In genomic region chr5:178288373-178289368, GRCh38 we compare ENCODE assay signal across 9 cellular contexts. TPM values are rescaled to one million over a fixed set of nuclear protein-coding genes. Genes with fewer than 3 reads are reported as not detected.
A peak's percentile ranks its signal among the peaks of the same experiment; 100 is the strongest.
DNase-seq lines count a peak whose midpoint lies in the region; ATAC-seq and TF ChIP-seq lines count a peak whose summit lies in the region.
"Had no signal": no experiment of that assay in that cellular context is flagged by ENCODE, and none has a peak within 500 bp of the region (broad histone marks: within the 10 kb centered on the region; RNA-seq: fewer than 3 reads in every experiment).

No MANE protein-coding gene starts in this region.

- no peak overlapping the region for H4K8ac ChIP-seq in trophoblast cell (ENCODE audit: low read depth, low read length)

- H3K27ac ChIP-seq in epithelial cell of prostate (no peak overlapping the region), trophoblast cell (ENCODE audit: low read depth, low read length) (no peak overlapping the region)

- no peak overlapping the region for H3K4me2 ChIP-seq in trophoblast cell (ENCODE audit: low read length)

- H2BK120ac ChIP-seq in trophoblast cell (ENCODE audit: insufficient read depth, low read length, poor library complexity) = no peak overlapping the region

- no peak overlapping the region for H2AFZ ChIP-seq in trophoblast cell (ENCODE audit: insufficient read depth, low read length, poor library complexity)

- H3K36me3 ChIP-seq in trophoblast cell (ENCODE audit: control insufficient read depth in 1 of 2, insufficient read depth in 2 of 2, low read length in 2 of 2) = no peaks in the 10 kb centered on the region

- no peaks in the 10 kb centered on the region for H3K4me1 ChIP-seq in trophoblast cell (ENCODE audit: control insufficient read depth in 1 of 2, insufficient read depth in 2 of 2, low read length in 2 of 2)

- POLR2A ChIA-PET in HEK293T (lab: Yijun Ruan, JAX) = no interaction called here

- no peaks in the 10 kb centered on the region for H3K9me3 ChIP-seq in trophoblast cell (ENCODE audit: insufficient read depth, low read depth, low read length)

- H4K91ac ChIP-seq in trophoblast cell (ENCODE audit: low read depth, low read length) = no peak overlapping the region

- H4K12ac ChIP-seq in trophoblast cell (ENCODE audit: low read depth, low read length) = no peak overlapping the region

- H3K79me1 ChIP-seq in trophoblast cell (ENCODE audit: low read length) = no peaks in the 10 kb centered on the region

- CTCF ChIA-PET in HEK293T (lab: Yijun Ruan, JAX) = interaction anchor here (0.7 kb wide), 1 partner anchor 11 kb away, joined by 5 read pairs; no protein-coding TSS in a partner anchor

- H2AK5ac ChIP-seq in trophoblast cell (ENCODE audit: low read length) = no peak overlapping the region

- H2BK12ac ChIP-seq in trophoblast cell (ENCODE audit: low read length) = no peak overlapping the region

- no peak overlapping the region for H3K4me3 ChIP-seq in trophoblast cell (ENCODE audit: low read depth, low read length)

- no peak overlapping the region for H2BK5ac ChIP-seq in trophoblast cell (ENCODE audit: low read depth, low read length, poor library complexity)

- intact Hi-C loops in sciatic nerve (cut with DNase I) = no loop called here

- no CpG with 5 or more reads among the region's 22 CpGs for WGBS in trophoblast cell (ENCODE audit: extremely low coverage, insufficient coverage, insufficient read length)

- H3K14ac ChIP-seq in trophoblast cell (ENCODE audit: low read length) = no peak overlapping the region

- H3K9ac ChIP-seq in trophoblast cell (ENCODE audit: low read length) = no peak overlapping the region

- no peaks in the 10 kb centered on the region for H3K79me2 ChIP-seq in trophoblast cell (ENCODE audit: control insufficient read depth, insufficient read depth, low read length, poor library complexity)

- ATAC-seq in sciatic nerve = peak; percentile 26

- no peak overlapping the region for H3K18ac ChIP-seq in trophoblast cell (ENCODE audit: low read length)

- H3K27me3 ChIP-seq in trophoblast cell (ENCODE audit: insufficient read depth, low read length) = no peaks in the 10 kb centered on the region

- no peak for DNase-seq in HEK293T (ENCODE audit: extremely low spot score)
- DNase-seq in NCI-H524 (lab: John Stamatoyannopoulos, UW) = peak; percentile 55 to 63
- peak; percentile 87 for DNase-seq in epithelial cell of prostate (ENCODE audit: low read depth, low spot score)
- DNase-seq in sciatic nerve (ENCODE audit: low spot score) = no peak
- DNase-seq in cerebellum (ENCODE audit: low spot score) = no peak
- DNase-seq in trophoblast cell = no peak
- no peak for DNase-seq in NCI-H1930 (lab: John Stamatoyannopoulos, UW)
- DNase-seq: activated CD8-positive, alpha-beta memory T cell treated with anti-CD3 and anti-CD28 coated beads, Interleukin-2, amount 50 U/mL, for 48 hours; GF-D8 had no signal

- no peak overlapping the region for H3K4ac ChIP-seq in trophoblast cell (ENCODE audit: low read depth, low read length)

- H3K23ac ChIP-seq in trophoblast cell (ENCODE audit: low read length) = no peak overlapping the region

TF ChIP-seq in HEK293T, 16 proteins besides CTCF, POLR2A, EP300 and RAD21:
- TF ChIP-seq CTBP1 (IDR thresholded peaks at IDR 0.05; ENCODE audit: borderline replicate concordance) (no peak), PKNOX1 (IDR thresholded peaks at IDR 0.05) (peak; percentile 77), SUZ12 (IDR thresholded peaks at IDR 0.05) (no peak), FOXK2 (IDR thresholded peaks at IDR 0.05) (no peak), BHLHE40 (IDR thresholded peaks at IDR 0.05; ENCODE audit: borderline replicate concordance) (no peak), TARDBP (IDR thresholded peaks at IDR 0.05) (no peak)

RNA-seq across cellular contexts. Expression of gene PHYKPL, which starts 56.1 kb away (rescaled TPM):
- total RNA-seq in sciatic nerve (133 TPM), cerebellum (32.4 TPM)
- polyA plus RNA-seq in trophoblast cell (2013) = 12.4 and 12.8 TPM in 2 replicates

Comparison
In these comparisons a context has a peak if more than half of its experiments do, and no peak if none do; other contexts are left out.
1. DNase-seq: peak in NCI-H524 (2 of 2) and epithelial cell of prostate (single experiment); none in HEK293T (single experiment), sciatic nerve (single experiment), cerebellum (single experiment), trophoblast cell (0 of 2) and NCI-H1930 (0 of 2).